1 cellular context compared by ENCODE assay signal in genomic region chr4:39360611-39361010, GRCh38.
TF ChIP-seq lines count a peak whose summit lies in the region.

No MANE protein-coding gene starts in this region.

TF ChIP-seq in GM12878, 131 proteins besides CTCF, POLR2A, EP300 and RAD21:
- TF ChIP-seq ATF2 (IDR thresholded peaks at IDR 0.05; ENCODE audit: low read length) (peak; percentile 57; the same call in 1 of the 2 replicates), BHLHE40 (IDR thresholded peaks at IDR 0.05; ENCODE audit: borderline replicate concordance in 1 of 2, low read depth in 2 of 2, low read length in 1 of 2) (peak; percentile 19 to 45; a peak in 1 of 4 replicates), TBL1XR1 (IDR thresholded peaks at IDR 0.05; ENCODE audit: low read depth, low read length) (0 out of 2 replicates have a peak, but pooled peaks have one; percentile 33), POU2F2 (IDR thresholded peaks at IDR 0.05; ENCODE audit: borderline replicate concordance, low read depth, low read length) (peak; percentile 89; the same call in 2 of the 3 replicates), RUNX3 (IDR thresholded peaks at IDR 0.05; ENCODE audit: low read length) (peak; percentile 69), ZNF384 (IDR thresholded peaks at IDR 0.05; ENCODE audit: borderline replicate concordance, low read depth, low read length) (peak; percentile 56; the same call in 1 of the 2 replicates), MTA2 (IDR thresholded peaks at IDR 0.05; ENCODE audit: low read depth) (0 out of 2 replicates have a peak, but pooled peaks have one; percentile 14), MEF2A (IDR thresholded peaks at IDR 0.05; ENCODE audit: insufficient read depth, low read depth, low read length) (0 out of 2 replicates have a peak, but pooled peaks have one; percentile 32), ATF7 (IDR thresholded peaks at IDR 0.05; ENCODE audit: low read depth) (peak; percentile 91), CBX5 (IDR thresholded peaks at IDR 0.05; ENCODE audit: low read depth) (0 out of 2 replicates have a peak, but pooled peaks have one; percentile 43), PAX5 (IDR thresholded peaks at IDR 0.05; ENCODE audit: borderline replicate concordance, low read depth, low read length) (peak; percentile 75; the same call in 1 of the 2 replicates)
TF ChIP-seq in GM12878: peak in this region for 11; not testable (repeated sequence) for 120.
